2 cellular contexts compared by ENCODE assay signal in the genomic region with DNA sequence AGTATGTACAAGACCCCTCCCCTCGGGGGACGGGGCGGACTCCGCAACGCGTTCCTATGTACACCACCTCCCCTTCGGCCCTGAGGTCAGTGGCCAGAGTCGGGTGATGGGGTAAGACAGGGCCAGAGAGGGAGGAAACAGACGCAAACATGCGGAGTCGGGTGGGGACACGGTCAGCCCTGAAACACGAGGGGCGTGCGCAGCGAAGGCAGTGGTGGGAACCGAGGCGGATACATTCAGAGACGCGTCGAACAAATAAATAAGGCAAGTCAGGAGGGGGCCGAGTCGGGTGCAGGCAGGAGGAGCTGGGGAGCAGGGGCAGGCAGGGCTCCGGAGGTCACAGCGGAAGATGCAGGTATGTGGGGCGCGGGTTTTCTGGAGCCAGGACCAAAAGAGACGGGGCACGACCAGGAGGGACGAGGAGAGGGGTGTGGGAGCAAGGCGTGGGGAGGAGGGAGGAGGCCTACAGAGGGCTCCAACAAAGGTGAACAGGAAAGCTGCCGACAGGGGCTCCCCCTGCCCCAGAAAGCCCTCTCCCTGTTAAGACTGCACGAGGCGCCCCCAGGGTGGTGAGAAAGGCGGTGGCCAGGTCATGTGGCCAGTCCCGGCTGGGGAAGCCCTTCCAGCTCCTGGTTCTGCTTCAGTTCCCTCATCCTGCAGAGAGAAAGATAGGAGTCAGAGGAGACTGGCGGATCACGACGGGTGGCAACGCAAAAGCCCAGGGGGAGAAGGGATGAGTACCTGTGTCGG.
TF ChIP-seq lines count a peak whose summit lies in the region.

No MANE protein-coding gene starts in this region.

TF ChIP-seq in GM23338, 12 proteins besides CTCF, POLR2A, EP300 and RAD21:
- TF ChIP-seq STAT1 (IDR thresholded peaks at IDR 0.05; ENCODE audit: unreplicated experiment) = no peak
- TF ChIP-seq POLR2AphosphoS5 (IDR thresholded peaks at IDR 0.05; ENCODE audit: low read depth) = peak; percentile 46
- no peak for TF ChIP-seq JUNB (IDR thresholded peaks at IDR 0.05; ENCODE audit: unreplicated experiment)
- TF ChIP-seq EZH2phosphoT487 (IDR thresholded peaks at IDR 0.05; ENCODE audit: unreplicated experiment) = no peak
- TF ChIP-seq, protein P1, sequence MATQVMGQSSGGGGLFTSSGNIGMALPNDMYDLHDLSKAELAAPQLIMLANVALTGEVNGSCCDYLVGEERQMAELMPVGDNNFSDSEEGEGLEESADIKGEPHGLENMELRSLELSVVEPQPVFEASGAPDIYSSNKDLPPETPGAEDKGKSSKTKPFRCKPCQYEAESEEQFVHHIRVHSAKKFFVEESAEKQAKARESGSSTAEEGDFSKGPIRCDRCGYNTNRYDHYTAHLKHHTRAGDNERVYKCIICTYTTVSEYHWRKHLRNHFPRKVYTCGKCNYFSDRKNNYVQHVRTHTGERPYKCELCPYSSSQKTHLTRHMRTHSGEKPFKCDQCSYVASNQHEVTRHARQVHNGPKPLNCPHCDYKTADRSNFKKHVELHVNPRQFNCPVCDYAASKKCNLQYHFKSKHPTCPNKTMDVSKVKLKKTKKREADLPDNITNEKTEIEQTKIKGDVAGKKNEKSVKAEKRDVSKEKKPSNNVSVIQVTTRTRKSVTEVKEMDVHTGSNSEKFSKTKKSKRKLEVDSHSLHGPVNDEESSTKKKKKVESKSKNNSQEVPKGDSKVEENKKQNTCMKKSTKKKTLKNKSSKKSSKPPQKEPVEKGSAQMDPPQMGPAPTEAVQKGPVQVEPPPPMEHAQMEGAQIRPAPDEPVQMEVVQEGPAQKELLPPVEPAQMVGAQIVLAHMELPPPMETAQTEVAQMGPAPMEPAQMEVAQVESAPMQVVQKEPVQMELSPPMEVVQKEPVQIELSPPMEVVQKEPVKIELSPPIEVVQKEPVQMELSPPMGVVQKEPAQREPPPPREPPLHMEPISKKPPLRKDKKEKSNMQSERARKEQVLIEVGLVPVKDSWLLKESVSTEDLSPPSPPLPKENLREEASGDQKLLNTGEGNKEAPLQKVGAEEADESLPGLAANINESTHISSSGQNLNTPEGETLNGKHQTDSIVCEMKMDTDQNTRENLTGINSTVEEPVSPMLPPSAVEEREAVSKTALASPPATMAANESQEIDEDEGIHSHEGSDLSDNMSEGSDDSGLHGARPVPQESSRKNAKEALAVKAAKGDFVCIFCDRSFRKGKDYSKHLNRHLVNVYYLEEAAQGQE (IDR thresholded peaks at IDR 0.05; ENCODE audit: unreplicated experiment) = no peak
- TF ChIP-seq, protein P2, sequence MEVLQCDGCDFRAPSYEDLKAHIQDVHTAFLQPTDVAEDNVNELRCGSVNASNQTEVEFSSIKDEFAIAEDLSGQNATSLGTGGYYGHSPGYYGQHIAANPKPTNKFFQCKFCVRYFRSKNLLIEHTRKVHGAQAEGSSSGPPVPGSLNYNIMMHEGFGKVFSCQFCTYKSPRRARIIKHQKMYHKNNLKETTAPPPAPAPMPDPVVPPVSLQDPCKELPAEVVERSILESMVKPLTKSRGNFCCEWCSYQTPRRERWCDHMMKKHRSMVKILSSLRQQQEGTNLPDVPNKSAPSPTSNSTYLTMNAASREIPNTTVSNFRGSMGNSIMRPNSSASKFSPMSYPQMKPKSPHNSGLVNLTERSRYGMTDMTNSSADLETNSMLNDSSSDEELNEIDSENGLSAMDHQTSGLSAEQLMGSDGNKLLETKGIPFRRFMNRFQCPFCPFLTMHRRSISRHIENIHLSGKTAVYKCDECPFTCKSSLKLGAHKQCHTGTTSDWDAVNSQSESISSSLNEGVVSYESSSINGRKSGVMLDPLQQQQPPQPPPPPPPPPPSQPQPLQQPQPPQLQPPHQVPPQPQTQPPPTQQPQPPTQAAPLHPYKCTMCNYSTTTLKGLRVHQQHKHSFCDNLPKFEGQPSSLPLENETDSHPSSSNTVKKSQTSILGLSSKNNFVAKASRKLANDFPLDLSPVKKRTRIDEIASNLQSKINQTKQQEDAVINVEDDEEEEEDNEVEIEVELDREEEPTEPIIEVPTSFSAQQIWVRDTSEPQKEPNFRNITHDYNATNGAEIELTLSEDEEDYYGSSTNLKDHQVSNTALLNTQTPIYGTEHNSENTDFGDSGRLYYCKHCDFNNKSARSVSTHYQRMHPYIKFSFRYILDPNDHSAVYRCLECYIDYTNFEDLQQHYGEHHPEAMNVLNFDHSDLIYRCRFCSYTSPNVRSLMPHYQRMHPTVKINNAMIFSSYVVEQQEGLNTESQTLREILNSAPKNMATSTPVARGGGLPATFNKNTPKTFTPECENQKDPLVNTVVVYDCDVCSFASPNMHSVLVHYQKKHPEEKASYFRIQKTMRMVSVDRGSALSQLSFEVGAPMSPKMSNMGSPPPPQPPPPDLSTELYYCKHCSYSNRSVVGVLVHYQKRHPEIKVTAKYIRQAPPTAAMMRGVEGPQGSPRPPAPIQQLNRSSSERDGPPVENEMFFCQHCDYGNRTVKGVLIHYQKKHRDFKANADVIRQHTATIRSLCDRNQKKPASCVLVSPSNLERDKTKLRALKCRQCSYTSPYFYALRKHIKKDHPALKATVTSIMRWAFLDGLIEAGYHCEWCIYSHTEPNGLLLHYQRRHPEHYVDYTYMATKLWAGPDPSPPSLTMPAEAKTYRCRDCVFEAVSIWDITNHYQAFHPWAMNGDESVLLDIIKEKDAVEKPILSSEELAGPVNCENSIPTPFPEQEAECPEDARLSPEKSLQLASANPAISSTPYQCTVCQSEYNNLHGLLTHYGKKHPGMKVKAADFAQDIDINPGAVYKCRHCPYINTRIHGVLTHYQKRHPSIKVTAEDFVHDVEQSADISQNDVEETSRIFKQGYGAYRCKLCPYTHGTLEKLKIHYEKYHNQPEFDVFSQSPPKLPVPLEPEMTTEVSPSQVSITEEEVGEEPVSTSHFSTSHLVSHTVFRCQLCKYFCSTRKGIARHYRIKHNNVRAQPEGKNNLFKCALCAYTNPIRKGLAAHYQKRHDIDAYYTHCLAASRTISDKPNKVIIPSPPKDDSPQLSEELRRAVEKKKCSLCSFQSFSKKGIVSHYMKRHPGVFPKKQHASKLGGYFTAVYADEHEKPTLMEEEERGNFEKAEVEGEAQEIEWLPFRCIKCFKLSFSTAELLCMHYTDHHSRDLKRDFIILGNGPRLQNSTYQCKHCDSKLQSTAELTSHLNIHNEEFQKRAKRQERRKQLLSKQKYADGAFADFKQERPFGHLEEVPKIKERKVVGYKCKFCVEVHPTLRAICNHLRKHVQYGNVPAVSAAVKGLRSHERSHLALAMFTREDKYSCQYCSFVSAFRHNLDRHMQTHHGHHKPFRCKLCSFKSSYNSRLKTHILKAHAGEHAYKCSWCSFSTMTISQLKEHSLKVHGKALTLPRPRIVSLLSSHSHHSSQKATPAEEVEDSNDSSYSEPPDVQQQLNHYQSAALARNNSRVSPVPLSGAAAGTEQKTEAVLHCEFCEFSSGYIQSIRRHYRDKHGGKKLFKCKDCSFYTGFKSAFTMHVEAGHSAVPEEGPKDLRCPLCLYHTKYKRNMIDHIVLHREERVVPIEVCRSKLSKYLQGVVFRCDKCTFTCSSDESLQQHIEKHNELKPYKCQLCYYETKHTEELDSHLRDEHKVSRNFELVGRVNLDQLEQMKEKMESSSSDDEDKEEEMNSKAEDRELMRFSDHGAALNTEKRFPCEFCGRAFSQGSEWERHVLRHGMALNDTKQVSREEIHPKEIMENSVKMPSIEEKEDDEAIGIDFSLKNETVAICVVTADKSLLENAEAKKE (CRISPR knock-in tag; IDR thresholded peaks at IDR 0.05) = no peak
- no peak for TF ChIP-seq EZH2 (IDR thresholded peaks at IDR 0.05; ENCODE audit: low read depth, unreplicated experiment)

TF ChIP-seq in H1, 55 proteins besides CTCF, POLR2A, EP300 and RAD21:
- TF ChIP-seq SRF (IDR thresholded peaks at IDR 0.05; ENCODE audit: low read depth, low read length) (no peak), SP4 (IDR thresholded peaks at IDR 0.05; ENCODE audit: low read length) (no peak), CHD2 (IDR thresholded peaks at IDR 0.05; ENCODE audit: low read length) (no peak), TAF7 (optimal IDR thresholded peaks at IDR 0.05; ENCODE audit: borderline replicate concordance, low read depth, low read length) (no peak), CHD1 (IDR thresholded peaks at IDR 0.05; ENCODE audit: low read depth, low read length) (no peak), KDM4A (IDR thresholded peaks at IDR 0.05; ENCODE audit: low read depth, low read length, severe bottlenecking) (peak; percentile 47), JUN (IDR thresholded peaks at IDR 0.05; ENCODE audit: low read depth, low read length) (no peak), SIRT6 (IDR thresholded peaks at IDR 0.05; ENCODE audit: low read length) (no peak), SAP30 (IDR thresholded peaks at IDR 0.05; ENCODE audit: insufficient read depth, insufficient replicate concordance, low read length) (peak; percentile 81), SIN3A (conservative IDR thresholded peaks at IDR 0.05 in 1 of 2, IDR thresholded peaks at IDR 0.05 in 1 of 2; ENCODE audit: low read depth in 1 of 2, low read length in 2 of 2) (0 out of 4 replicates have a peak, but pooled peaks of 1 of the 2 experiments have one; percentile 57), NANOG (IDR thresholded peaks at IDR 0.05; ENCODE audit: insufficient read depth, low read depth, low read length, poor library complexity, severe bottlenecking) (no peak), EZH2 (IDR thresholded peaks at IDR 0.05; ENCODE audit: low read depth, low read length, severe bottlenecking) (no peak), PHF8 (conservative IDR thresholded peaks at IDR 0.05; ENCODE audit: low read depth, low read length) (peak; percentile 28; the same call in 1 of the 2 replicates), HDAC6 (IDR thresholded peaks at IDR 0.05; ENCODE audit: low read depth, low read length) (no peak), RNF2 (IDR thresholded peaks at IDR 0.05; ENCODE audit: borderline replicate concordance, low read depth, low read length, missing control alignments, poor library complexity, severe bottlenecking) (no peak), CTBP2 (IDR thresholded peaks at IDR 0.05; ENCODE audit: borderline replicate concordance, insufficient read depth, insufficient read length, low read length) (no peak), SP2 (IDR thresholded peaks at IDR 0.05; ENCODE audit: low read length) (no peak), SIX5 (IDR thresholded peaks at IDR 0.05; ENCODE audit: low read depth, low read length) (no peak), JUND (IDR thresholded peaks at IDR 0.05; ENCODE audit: low read length) (no peak), RFX5 (IDR thresholded peaks at IDR 0.05; ENCODE audit: borderline replicate concordance, low read depth, low read length) (no peak), GTF2F1 (IDR thresholded peaks at IDR 0.05; ENCODE audit: borderline replicate concordance, low read depth, low read length) (no peak), ASH2L (IDR thresholded peaks at IDR 0.05; ENCODE audit: low read length) (peak; percentile 23), TEAD4 (IDR thresholded peaks at IDR 0.05; ENCODE audit: low read depth, low read length) (no peak), NRF1 (IDR thresholded peaks at IDR 0.05; ENCODE audit: low read depth, low read length) (no peak), CREB1 (IDR thresholded peaks at IDR 0.05) (no peak), BRCA1 (IDR thresholded peaks at IDR 0.05; ENCODE audit: low read depth, low read length) (no peak), KDM5A (IDR thresholded peaks at IDR 0.05; ENCODE audit: low read length) (no peak)
- TF ChIP-seq, protein P3, sequence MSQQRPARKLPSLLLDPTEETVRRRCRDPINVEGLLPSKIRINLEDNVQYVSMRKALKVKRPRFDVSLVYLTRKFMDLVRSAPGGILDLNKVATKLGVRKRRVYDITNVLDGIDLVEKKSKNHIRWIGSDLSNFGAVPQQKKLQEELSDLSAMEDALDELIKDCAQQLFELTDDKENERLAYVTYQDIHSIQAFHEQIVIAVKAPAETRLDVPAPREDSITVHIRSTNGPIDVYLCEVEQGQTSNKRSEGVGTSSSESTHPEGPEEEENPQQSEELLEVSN (IDR thresholded peaks at IDR 0.05) = peak; percentile 52
- TF ChIP-seq, protein P4, sequence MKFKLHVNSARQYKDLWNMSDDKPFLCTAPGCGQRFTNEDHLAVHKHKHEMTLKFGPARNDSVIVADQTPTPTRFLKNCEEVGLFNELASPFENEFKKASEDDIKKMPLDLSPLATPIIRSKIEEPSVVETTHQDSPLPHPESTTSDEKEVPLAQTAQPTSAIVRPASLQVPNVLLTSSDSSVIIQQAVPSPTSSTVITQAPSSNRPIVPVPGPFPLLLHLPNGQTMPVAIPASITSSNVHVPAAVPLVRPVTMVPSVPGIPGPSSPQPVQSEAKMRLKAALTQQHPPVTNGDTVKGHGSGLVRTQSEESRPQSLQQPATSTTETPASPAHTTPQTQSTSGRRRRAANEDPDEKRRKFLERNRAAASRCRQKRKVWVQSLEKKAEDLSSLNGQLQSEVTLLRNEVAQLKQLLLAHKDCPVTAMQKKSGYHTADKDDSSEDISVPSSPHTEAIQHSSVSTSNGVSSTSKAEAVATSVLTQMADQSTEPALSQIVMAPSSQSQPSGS (IDR thresholded peaks at IDR 0.05; ENCODE audit: low read length) = no peak
- TF ChIP-seq, protein P5, sequence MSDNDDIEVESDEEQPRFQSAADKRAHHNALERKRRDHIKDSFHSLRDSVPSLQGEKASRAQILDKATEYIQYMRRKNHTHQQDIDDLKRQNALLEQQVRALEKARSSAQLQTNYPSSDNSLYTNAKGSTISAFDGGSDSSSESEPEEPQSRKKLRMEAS (IDR thresholded peaks at IDR 0.05) = peak; percentile 45
- TF ChIP-seq, protein P6, sequence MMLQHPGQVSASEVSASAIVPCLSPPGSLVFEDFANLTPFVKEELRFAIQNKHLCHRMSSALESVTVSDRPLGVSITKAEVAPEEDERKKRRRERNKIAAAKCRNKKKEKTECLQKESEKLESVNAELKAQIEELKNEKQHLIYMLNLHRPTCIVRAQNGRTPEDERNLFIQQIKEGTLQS (IDR thresholded peaks at IDR 0.05; ENCODE audit: insufficient read depth, low read depth, low read length) = no peak
- TF ChIP-seq, protein P7, sequence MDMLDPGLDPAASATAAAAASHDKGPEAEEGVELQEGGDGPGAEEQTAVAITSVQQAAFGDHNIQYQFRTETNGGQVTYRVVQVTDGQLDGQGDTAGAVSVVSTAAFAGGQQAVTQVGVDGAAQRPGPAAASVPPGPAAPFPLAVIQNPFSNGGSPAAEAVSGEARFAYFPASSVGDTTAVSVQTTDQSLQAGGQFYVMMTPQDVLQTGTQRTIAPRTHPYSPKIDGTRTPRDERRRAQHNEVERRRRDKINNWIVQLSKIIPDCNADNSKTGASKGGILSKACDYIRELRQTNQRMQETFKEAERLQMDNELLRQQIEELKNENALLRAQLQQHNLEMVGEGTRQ (IDR thresholded peaks at IDR 0.05; ENCODE audit: low read length) = peak; percentile 28; the same call in 1 of the 2 replicates
TF ChIP-seq in H1: peak in this region for 8.
